ENCODE assay signal across 1 cellular context in the genomic region with DNA sequence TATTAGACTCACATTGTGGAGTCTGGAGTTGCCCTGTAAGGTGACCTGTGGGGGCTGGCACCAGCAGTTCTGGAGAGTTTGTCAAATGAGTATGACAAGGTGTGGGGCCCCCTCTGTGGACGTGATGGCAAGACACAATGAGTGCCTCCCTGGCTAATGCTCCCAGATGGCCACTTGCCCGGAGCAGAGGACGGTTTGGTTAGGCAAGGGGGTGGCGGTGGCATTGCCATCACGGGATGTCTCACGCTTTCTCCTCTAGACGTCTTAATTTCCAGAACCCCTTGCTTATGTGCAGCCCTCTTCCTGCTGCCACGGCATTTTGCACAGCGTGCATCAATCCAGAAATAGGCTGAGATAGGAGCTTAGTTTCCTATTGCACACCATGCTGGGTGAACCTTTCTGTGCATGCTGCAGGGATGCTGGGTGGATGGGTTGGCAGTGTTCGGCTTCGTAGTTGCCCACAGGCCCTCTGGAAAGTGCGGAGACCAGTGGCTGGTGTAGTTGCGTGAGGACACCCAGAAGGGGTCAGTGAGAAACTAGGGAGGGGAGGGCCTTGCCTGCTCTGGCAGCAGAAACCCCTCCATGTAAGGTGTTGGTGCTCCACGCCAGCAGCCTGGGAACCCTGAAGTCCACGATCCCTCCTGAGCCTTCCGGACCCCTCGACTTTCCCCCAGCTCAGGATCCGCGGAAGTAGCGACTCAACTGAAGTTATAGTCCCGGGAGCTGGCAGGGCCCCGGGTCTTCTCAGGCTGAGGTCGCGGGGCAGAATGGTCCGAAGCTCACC.
TF ChIP-seq lines count a peak whose summit lies in the region.

No MANE protein-coding gene starts in this region.

TF ChIP-seq in HCT116, 20 proteins besides CTCF, POLR2A, EP300 and RAD21 (continued from another document):
- TF ChIP-seq, protein P1, sequence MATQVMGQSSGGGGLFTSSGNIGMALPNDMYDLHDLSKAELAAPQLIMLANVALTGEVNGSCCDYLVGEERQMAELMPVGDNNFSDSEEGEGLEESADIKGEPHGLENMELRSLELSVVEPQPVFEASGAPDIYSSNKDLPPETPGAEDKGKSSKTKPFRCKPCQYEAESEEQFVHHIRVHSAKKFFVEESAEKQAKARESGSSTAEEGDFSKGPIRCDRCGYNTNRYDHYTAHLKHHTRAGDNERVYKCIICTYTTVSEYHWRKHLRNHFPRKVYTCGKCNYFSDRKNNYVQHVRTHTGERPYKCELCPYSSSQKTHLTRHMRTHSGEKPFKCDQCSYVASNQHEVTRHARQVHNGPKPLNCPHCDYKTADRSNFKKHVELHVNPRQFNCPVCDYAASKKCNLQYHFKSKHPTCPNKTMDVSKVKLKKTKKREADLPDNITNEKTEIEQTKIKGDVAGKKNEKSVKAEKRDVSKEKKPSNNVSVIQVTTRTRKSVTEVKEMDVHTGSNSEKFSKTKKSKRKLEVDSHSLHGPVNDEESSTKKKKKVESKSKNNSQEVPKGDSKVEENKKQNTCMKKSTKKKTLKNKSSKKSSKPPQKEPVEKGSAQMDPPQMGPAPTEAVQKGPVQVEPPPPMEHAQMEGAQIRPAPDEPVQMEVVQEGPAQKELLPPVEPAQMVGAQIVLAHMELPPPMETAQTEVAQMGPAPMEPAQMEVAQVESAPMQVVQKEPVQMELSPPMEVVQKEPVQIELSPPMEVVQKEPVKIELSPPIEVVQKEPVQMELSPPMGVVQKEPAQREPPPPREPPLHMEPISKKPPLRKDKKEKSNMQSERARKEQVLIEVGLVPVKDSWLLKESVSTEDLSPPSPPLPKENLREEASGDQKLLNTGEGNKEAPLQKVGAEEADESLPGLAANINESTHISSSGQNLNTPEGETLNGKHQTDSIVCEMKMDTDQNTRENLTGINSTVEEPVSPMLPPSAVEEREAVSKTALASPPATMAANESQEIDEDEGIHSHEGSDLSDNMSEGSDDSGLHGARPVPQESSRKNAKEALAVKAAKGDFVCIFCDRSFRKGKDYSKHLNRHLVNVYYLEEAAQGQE (IDR thresholded peaks at IDR 0.05; ENCODE audit: low read depth), result no peak
- TF ChIP-seq, protein P2, sequence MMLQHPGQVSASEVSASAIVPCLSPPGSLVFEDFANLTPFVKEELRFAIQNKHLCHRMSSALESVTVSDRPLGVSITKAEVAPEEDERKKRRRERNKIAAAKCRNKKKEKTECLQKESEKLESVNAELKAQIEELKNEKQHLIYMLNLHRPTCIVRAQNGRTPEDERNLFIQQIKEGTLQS (IDR thresholded peaks at IDR 0.05), result no peak
- TF ChIP-seq ELF1 (IDR thresholded peaks at IDR 0.05; ENCODE audit: borderline replicate concordance, low read depth) (no peak), EGR1 (IDR thresholded peaks at IDR 0.05; ENCODE audit: low read depth) (no peak)
